Comparison of ENCODE assay signal across 24 cellular contexts in genomic region chr12:118513554-118513953, GRCh38.
"Had no signal": no experiment of that assay in that cellular context is flagged by ENCODE, and none has a peak within 500 bp of the region (broad histone marks: within the 10 kb centered on the region; RNA-seq: fewer than 3 reads in every experiment).

No MANE protein-coding gene starts in this region.

- H3K4me1 Mint-ChIP-seq: mesothelial cell of epicardium; naive B cell; natural killer cell; nephron progenitor cell; neural progenitor cell; stimulated activated effector memory CD8-positive, alpha-beta T cell treated with anti-CD3 and anti-CD28 coated beads, Interleukin-12 subunit alpha, Interleukin-12 subunit beta, amount 100 ng/mL, for 72 hours had no signal

- FAIRE-seq: small intestine had no signal

- H3K36me3 Mint-ChIP-seq: mesothelial cell of epicardium; naive B cell; natural killer cell; neural progenitor cell; stimulated activated effector memory CD8-positive, alpha-beta T cell treated with anti-CD3 and anti-CD28 coated beads, Interleukin-12 subunit alpha, Interleukin-12 subunit beta, amount 100 ng/mL, for 72 hours; type B pancreatic cell had no signal

- H3K9me3 Mint-ChIP-seq: type B pancreatic cell had no signal

- H3K4me3 ChIP-seq: left ventricle myocardium inferior, lung, neural progenitor cell, ovary, spleen, suprapubic skin, thoracic aorta, tibial artery, uterus had no signal

- H3K9ac ChIP-seq: neural progenitor cell had no signal

- H3K4me1 ChIP-seq: left ventricle myocardium inferior, neural progenitor cell, spleen, suprapubic skin, tibial artery, uterus had no signal

- H3K27me3 ChIP-seq: neural progenitor cell, ovary, spleen, suprapubic skin, tibial artery, uterus had no signal

- H3K4me3 Mint-ChIP-seq: mesothelial cell of epicardium; natural killer cell; nephron progenitor cell; neural progenitor cell; stimulated activated effector memory CD8-positive, alpha-beta T cell treated with anti-CD3 and anti-CD28 coated beads, Interleukin-12 subunit alpha, Interleukin-12 subunit beta, amount 100 ng/mL, for 72 hours; stimulated activated naive CD8-positive, alpha-beta T cell treated with anti-CD3 and anti-CD28 coated beads, Interleukin-15, Interleukin-2, amounts not matched to agents 100 ng/mL and 50 ng/mL, for 24 hours; type B pancreatic cell had no signal

- H3K4me2 ChIP-seq: neural progenitor cell had no signal

- H2AFZ ChIP-seq: neural progenitor cell had no signal

- H3K27me3 Mint-ChIP-seq: progenitor cell of endocrine pancreas had no signal

- H3K27ac Mint-ChIP-seq: mesothelial cell of epicardium; naive B cell; natural killer cell; nephron progenitor cell; neural progenitor cell; progenitor cell of endocrine pancreas; stimulated activated effector memory CD8-positive, alpha-beta T cell treated with anti-CD3 and anti-CD28 coated beads, Interleukin-12 subunit alpha, Interleukin-12 subunit beta, amount 100 ng/mL, for 72 hours; stimulated activated naive CD8-positive, alpha-beta T cell treated with anti-CD3 and anti-CD28 coated beads, Interleukin-15, Interleukin-2, amounts not matched to agents 100 ng/mL and 50 ng/mL, for 24 hours; type B pancreatic cell had no signal

- ATAC-seq: natural killer cell; sciatic nerve; stimulated activated effector memory CD8-positive, alpha-beta T cell treated with anti-CD3 and anti-CD28 coated beads, Interleukin-12 subunit alpha, Interleukin-12 subunit beta, amount 100 ng/mL, for 72 hours had no signal

- H3K27ac ChIP-seq: left ventricle myocardium inferior, neural progenitor cell, ovary, spleen, suprapubic skin, thoracic aorta, tibial artery, uterus had no signal

- H3K9me3 ChIP-seq: left ventricle myocardium inferior, ovary, thoracic aorta, uterus had no signal

- DNase-seq: islet precursor cell; left ventricle myocardium inferior; mesendoderm; naive B cell; natural killer cell; nephron progenitor cell; ovary; right cardiac atrium; small intestine; spleen; stimulated activated CD4-positive, alpha-beta T cell treated with anti-CD3 and anti-CD28 coated beads, Interleukin-4, amount 100 ng/mL, for 24 hours; stimulated activated naive CD4-positive, alpha-beta T cell; tibial artery; uterus had no signal

- H3K36me3 ChIP-seq: left ventricle myocardium inferior, neural progenitor cell, ovary, spleen, suprapubic skin, thoracic aorta, tibial artery, uterus had no signal
